In genomic region chr21:45998871-45999580, GRCh38 we compare ENCODE assay signal across 23 cellular contexts. TPM values are rescaled to one million over a fixed set of nuclear protein-coding genes. Genes with fewer than 3 reads are reported as not detected.
DNase-seq lines count a peak whose midpoint lies in the region; ATAC-seq and TF ChIP-seq lines count a peak whose summit lies in the region.
"Had no signal": no experiment of that assay in that cellular context is flagged by ENCODE, and none has a peak within 500 bp of the region (broad histone marks: within the 10 kb centered on the region; RNA-seq: fewer than 3 reads in every experiment).

No MANE protein-coding gene starts in this region.

- no peaks in the 10 kb centered on the region for H3K4me1 Mint-ChIP-seq in activated T-cell treated with anti-CD3 and anti-CD28 coated beads, Interleukin-2, amount 50 U/mL, for 24 hours (ENCODE audit: low read depth)
- no peaks in the 10 kb centered on the region for H3K4me1 Mint-ChIP-seq in activated T-cell treated with anti-CD3 and anti-CD28 coated beads, Interleukin-2, amount 50 U/mL, for 4 hours (ENCODE audit: low read depth)

- no peaks in the 10 kb centered on the region for H3K27me3 ChIP-seq in body of pancreas
- no peaks in the 10 kb centered on the region for H3K27me3 ChIP-seq in left lung
- no peaks in the 10 kb centered on the region for H3K27me3 ChIP-seq in sigmoid colon
- H3K27me3 ChIP-seq: cardiac muscle cell, spleen, vagina had no signal

- TF ChIP-seq CTCF in body of pancreas (IDR thresholded peaks at IDR 0.05) (no peak), left lung (IDR thresholded peaks at IDR 0.05) (no peak), sigmoid colon (IDR thresholded peaks at IDR 0.05) (no peak)

- peak; percentile 13 for DNase-seq in activated T-cell treated with anti-CD3 and anti-CD28 coated beads, Interleukin-2, amount 50 U/mL, for 24 hours
- no peak for DNase-seq in activated T-cell treated with anti-CD3 and anti-CD28 coated beads, Interleukin-2, amount 50 U/mL, for 4 hours
- DNase-seq in body of pancreas, result peak in 3 of 4 donors; percentile 0 to 9 (median 9)
- DNase-seq in left lung, result peak; percentile 22 to 65
- peak; percentile 71 for DNase-seq in sigmoid colon
- no peak for DNase-seq in cerebellum (ENCODE audit: low spot score)
- DNase-seq in activated CD4-positive, alpha-beta T cell treated with anti-CD3 and anti-CD28 coated beads for 4 hours, result no peak
- DNase-seq: activated CD4-positive, alpha-beta T cell treated with anti-CD3 and anti-CD28 coated beads, Interleukin-2, amount 50 U/mL, for 4 hours; C1 segment of cervical spinal cord; GOT3; NCI-H1417 treated with DMSO at 0.1 percent for 48 hours; NCI-H2171 treated with DMSO at 0.1 percent for 48 hours; NCI-H526 treated with DMSO at 0.1 percent for 48 hours; stimulated activated CD4-positive, alpha-beta T cell treated with anti-CD3 and anti-CD28 coated beads, Interleukin-4, amount 100 ng/mL, for 4 hours had no signal

- TF ChIP-seq POLR2A in body of pancreas (IDR thresholded peaks at IDR 0.05) (no peak), sigmoid colon (IDR thresholded peaks at IDR 0.05) (no peak)

- no peaks in the 10 kb centered on the region for H3K4me1 ChIP-seq in body of pancreas
- no peaks in the 10 kb centered on the region for H3K4me1 ChIP-seq in left lung
- H3K4me1 ChIP-seq in sigmoid colon, result peaks cover 0 to 63% (median 37%) of the 10 kb centered on the region in 4 donors
- H3K4me1 ChIP-seq: A549, parathyroid adenoma, spleen, vagina had no signal

- H3K27ac Mint-ChIP-seq in activated T-cell treated with anti-CD3 and anti-CD28 coated beads, Interleukin-2, amount 50 U/mL, for 24 hours, result no peak overlapping the region
- H3K27ac Mint-ChIP-seq: activated T-cell treated with anti-CD3 and anti-CD28 coated beads, Interleukin-2, amount 50 U/mL, for 72 hours had no signal

- H3K9me3 ChIP-seq in body of pancreas (no peaks in the 10 kb centered on the region), left lung (peaks cover 0 to 22% of the 10 kb centered on the region in 2 donors), sigmoid colon (no peaks in the 10 kb centered on the region)
- H3K9me3 ChIP-seq: A549, vagina had no signal

- H3K4me3 ChIP-seq in body of pancreas (no peak overlapping the region), left lung (no peak overlapping the region), sigmoid colon (no peak overlapping the region)
- H3K4me3 ChIP-seq: A549, cardiac muscle cell, spleen, vagina had no signal

- no peak for TF ChIP-seq EP300 in sigmoid colon (IDR thresholded peaks at IDR 0.05)

- no peak overlapping the region for H3K4me3 Mint-ChIP-seq in activated T-cell treated with anti-CD3 and anti-CD28 coated beads, Interleukin-2, amount 50 U/mL, for 24 hours
- H3K4me3 Mint-ChIP-seq in activated T-cell treated with anti-CD3 and anti-CD28 coated beads, Interleukin-2, amount 50 U/mL, for 4 hours, result no peak overlapping the region
- H3K4me3 Mint-ChIP-seq: activated T-cell treated with anti-CD3 and anti-CD28 coated beads, Interleukin-2, amount 50 U/mL, for 72 hours had no signal

- H3K27ac ChIP-seq in body of pancreas (no peak overlapping the region), left lung (no peak overlapping the region), sigmoid colon (peak overlapping the region; percentile 73 to 80 (median 79))
- H3K27ac ChIP-seq: A549, cardiac muscle cell, parathyroid adenoma, spleen, vagina had no signal

- ATAC-seq in activated T-cell treated with anti-CD3 and anti-CD28 coated beads, Interleukin-2, amount 50 U/mL, for 4 hours, result no peak
- ATAC-seq in body of pancreas, result no peak
- ATAC-seq in left lung, result no peak
- ATAC-seq in HG03097 (IDR thresholded peaks at IDR 0.05; ENCODE audit: low FRiP score, unreplicated experiment), result no peak
- ATAC-seq: A549; activated T-cell treated with anti-CD3 and anti-CD28 coated beads, Interleukin-2, amount 50 U/mL, for 72 hours; esophagus mucosa; HepG2 had no signal

- no peaks in the 10 kb centered on the region for H3K9me3 Mint-ChIP-seq in activated T-cell treated with anti-CD3 and anti-CD28 coated beads, Interleukin-2, amount 50 U/mL, for 24 hours
- H3K9me3 Mint-ChIP-seq in activated T-cell treated with anti-CD3 and anti-CD28 coated beads, Interleukin-2, amount 50 U/mL, for 4 hours, result no peaks in the 10 kb centered on the region
- H3K9me3 Mint-ChIP-seq: activated T-cell treated with anti-CD3 and anti-CD28 coated beads, Interleukin-2, amount 50 U/mL, for 72 hours had no signal

- H3K36me3 ChIP-seq in body of pancreas (replicated peaks in 1 of 2; ENCODE audit: insufficient read depth in 1 of 2, low read depth in 2 of 2), result no peaks in the 10 kb centered on the region
- peaks cover 0 to 47% of the 10 kb centered on the region in 2 donors for H3K36me3 ChIP-seq in left lung
- H3K36me3 ChIP-seq in sigmoid colon, result peaks cover 72 to 96% (median 85%) of the 10 kb centered on the region in 4 donors

- H3K27me3 Mint-ChIP-seq in activated T-cell treated with anti-CD3 and anti-CD28 coated beads, Interleukin-2, amount 50 U/mL, for 24 hours, result no peaks in the 10 kb centered on the region
- no peaks in the 10 kb centered on the region for H3K27me3 Mint-ChIP-seq in activated T-cell treated with anti-CD3 and anti-CD28 coated beads, Interleukin-2, amount 50 U/mL, for 4 hours (ENCODE audit: low read depth)

- H3K36me3 Mint-ChIP-seq in activated T-cell treated with anti-CD3 and anti-CD28 coated beads, Interleukin-2, amount 50 U/mL, for 24 hours (ENCODE audit: low read depth), result no peaks in the 10 kb centered on the region
- no peaks in the 10 kb centered on the region for H3K36me3 Mint-ChIP-seq in activated T-cell treated with anti-CD3 and anti-CD28 coated beads, Interleukin-2, amount 50 U/mL, for 4 hours (ENCODE audit: insufficient read depth)

- intact Hi-C loops in body of pancreas (cut with DNase I) (no loop called here), left lung (cut with DNase I) (no loop called here), sigmoid colon (cut with DNase I) (no loop called here)

- WGBS in body of pancreas, 2 donors, result 94% methylated on average over 23 to 25 of the region's 33 CpGs
- WGBS in sigmoid colon, 2 donors, result 89 to 93% methylated on average over 33 of the region's 33 CpGs

RNA-seq across cellular contexts. Expression of gene COL6A1, which starts 17.5 kb away (rescaled TPM):
- total RNA-seq in activated T-cell treated with anti-CD3 and anti-CD28 coated beads, Interleukin-2, amount 50 U/mL, for 4 hours, result 1 to 10 TPM; 2.8 to 3.6 (median 3.0) TPM
- 100 to 1,000 TPM; 112 to 314 TPM for total RNA-seq in body of pancreas
- total RNA-seq in left lung, result 100 to 1,000 TPM; 272 to 322 TPM
- 1,000 to 10,000 TPM in 2 of 4 donors, 100 to 1,000 TPM in 2; 622 to 1,755 (median 1,184) TPM for total RNA-seq in sigmoid colon
- 100 to 1,000 TPM in 1 of 3 donors, 10 to 100 TPM in 2; 14.3 to 131 (median 28.2) TPM for polyA plus RNA-seq in sigmoid colon
- 88.8 TPM for total RNA-seq in cerebellum

Comparison
In these comparisons a context has a peak if more than half of its experiments do, and no peak if none do; other contexts are left out.
1. DNase-seq: peak in activated T-cell treated with anti-CD3 and anti-CD28 coated beads, Interleukin-2, amount 50 U/mL, for 24 hours (single experiment), body of pancreas (3 of 4), left lung (2 of 2) and sigmoid colon (single experiment); none in activated T-cell treated with anti-CD3 and anti-CD28 coated beads, Interleukin-2, amount 50 U/mL, for 4 hours (single experiment), cerebellum (single experiment) and activated CD4-positive, alpha-beta T cell treated with anti-CD3 and anti-CD28 coated beads for 4 hours (0 of 2).
2. H3K27ac ChIP-seq: peak in sigmoid colon (4 of 4); none in body of pancreas (0 of 4) and left lung (0 of 2).
3. RNA of gene COL6A1, which starts 17.5 kb away (total RNA-seq): 622 to 1,755 TPM in sigmoid colon, 272 to 322 TPM in left lung, 112 to 314 TPM in body of pancreas and 88.8 TPM in cerebellum (single experiment); 2.8 to 3.6 TPM in activated T-cell treated with anti-CD3 and anti-CD28 coated beads, Interleukin-2, amount 50 U/mL, for 4 hours; every median in the first group is over 10 times any median in the second.